Comparison of ENCODE assay signal across 1 cellular context in the genomic region with DNA sequence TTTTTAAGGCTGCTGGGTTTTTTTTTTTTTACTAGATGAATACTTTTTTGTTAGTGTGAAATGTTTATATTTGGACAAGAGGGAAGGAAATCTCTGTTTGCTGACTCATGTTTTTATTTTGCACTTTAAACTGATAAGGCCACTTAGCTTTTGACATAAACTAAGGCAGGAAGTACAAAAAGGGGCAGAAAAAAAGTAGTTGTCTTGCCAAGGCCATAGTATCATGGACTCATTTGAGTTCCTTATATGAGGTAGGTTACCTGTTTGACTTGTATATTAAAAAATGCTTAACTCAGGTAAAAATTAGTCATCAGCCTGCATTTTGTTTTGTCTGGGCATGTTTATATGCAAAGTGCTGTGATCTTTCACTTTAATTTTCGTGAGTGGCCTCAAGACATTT.
A peak's percentile ranks its signal among the peaks of the same experiment; 100 is the strongest.
TF ChIP-seq lines count a peak whose summit lies in the region.

No MANE protein-coding gene starts in this region.

TF ChIP-seq in endothelial cell of umbilical vein, 7 proteins besides CTCF, POLR2A, EP300 and RAD21:
- TF ChIP-seq FOS (IDR thresholded peaks at IDR 0.05; ENCODE audit: borderline replicate concordance, insufficient read depth, low read length) (peak; percentile 69), JUN (IDR thresholded peaks at IDR 0.05; ENCODE audit: borderline replicate concordance, insufficient read depth, insufficient read length, low read depth) (peak; percentile 66), MYC (IDR thresholded peaks at IDR 0.05; ENCODE audit: low read depth, low read length) (no peak), POLR2AphosphoS5 (IDR thresholded peaks at IDR 0.05; ENCODE audit: insufficient read depth, low read depth, low read length) (peak; percentile 34), GATA2 (IDR thresholded peaks at IDR 0.05; ENCODE audit: insufficient read depth, insufficient read length, low read depth, low read length) (peak; percentile 65), EZH2 (IDR thresholded peaks at IDR 0.05; ENCODE audit: borderline replicate concordance, low read depth, low read length, severe bottlenecking) (no peak)
- TF ChIP-seq, protein P1, sequence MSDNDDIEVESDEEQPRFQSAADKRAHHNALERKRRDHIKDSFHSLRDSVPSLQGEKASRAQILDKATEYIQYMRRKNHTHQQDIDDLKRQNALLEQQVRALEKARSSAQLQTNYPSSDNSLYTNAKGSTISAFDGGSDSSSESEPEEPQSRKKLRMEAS (IDR thresholded peaks at IDR 0.05; ENCODE audit: insufficient read depth, insufficient read length), result no peak
